25 cellular contexts compared by ENCODE assay signal in genomic region chr15:62991698-62992097, GRCh38.
"Had no signal": no experiment of that assay in that cellular context is flagged by ENCODE, and none has a peak within 500 bp of the region (broad histone marks: within the 10 kb centered on the region; RNA-seq: fewer than 3 reads in every experiment).

No MANE protein-coding gene starts in this region.

- H3K9me3 Mint-ChIP-seq: activated CD8-positive, alpha-beta T cell treated with anti-CD3 and anti-CD28 coated beads for 36 hours; activated naive CD4-positive, alpha-beta T cell treated with anti-CD3 and anti-CD28 coated beads for 36 hours; activated naive CD4-positive, alpha-beta T cell treated with anti-CD3 and anti-CD28 coated beads, Interleukin-2, amount 50 U/mL, for 24 hours; activated naive CD8-positive, alpha-beta T cell treated with anti-CD3 and anti-CD28 coated beads for 36 hours; activated naive CD8-positive, alpha-beta T cell treated with anti-CD3 and anti-CD28 coated beads, Interleukin-2, amount 50 U/mL, for 24 hours; activated T-cell treated with anti-CD3 and anti-CD28 coated beads, Interleukin-2, amount 50 U/mL, for 4 hours; activated T-helper 17 cell treated with anti-CD3 and anti-CD28 coated beads, Interleukin-2, amount 50 U/mL, for 72 hours had no signal

- FAIRE-seq: endothelial cell of umbilical vein had no signal

- H3K4me3 ChIP-seq: adrenal gland, body of pancreas had no signal

- DNase-seq: activated CD4-positive, alpha-beta T cell treated with anti-CD3 and anti-CD28 coated beads for 1 hour; activated CD4-positive, alpha-beta T cell treated with anti-CD3 and anti-CD28 coated beads for 48 hours; activated CD4-positive, alpha-beta T cell treated with anti-CD3 and anti-CD28 coated beads, Interleukin-2, amount 50 U/mL, for 1 hour; activated CD4-positive, alpha-beta T cell treated with anti-CD3 and anti-CD28 coated beads, Interleukin-2, amount 50 U/mL, for 48 hours; activated CD8-positive, alpha-beta memory T cell treated with anti-CD3 and anti-CD28 coated beads for 24 hours; activated CD8-positive, alpha-beta T cell treated with anti-CD3 and anti-CD28 coated beads for 36 hours; activated effector memory CD4-positive, alpha-beta T cell treated with Interleukin-2 at 50 U/mL for 16 hours; activated naive CD4-positive, alpha-beta T cell treated with anti-CD3 and anti-CD28 coated beads for 36 hours; activated naive CD8-positive, alpha-beta T cell treated with anti-CD3 and anti-CD28 coated beads for 36 hours; activated naive CD8-positive, alpha-beta T cell treated with anti-CD3 and anti-CD28 coated beads, Interleukin-2, amount 50 U/mL, for 24 hours; activated T-cell treated with anti-CD3 and anti-CD28 coated beads, Interleukin-2, amount 50 U/mL, for 4 hours; adrenal gland; amygdala; aorta; body of pancreas; caudate nucleus; cortex of kidney; dermis blood vessel endothelial cell; effector CD8-positive, alpha-beta T cell; head of caudate nucleus; T-helper 2 cell had no signal

- H3K9me3 ChIP-seq: adrenal gland, body of pancreas had no signal

- H3K27ac ChIP-seq: adrenal gland, body of pancreas had no signal

- H3K27me3 ChIP-seq: adrenal gland, body of pancreas had no signal

- H3K36me3 ChIP-seq: adrenal gland had no signal

- H3K27ac Mint-ChIP-seq: activated CD8-positive, alpha-beta T cell treated with anti-CD3 and anti-CD28 coated beads for 36 hours; activated naive CD4-positive, alpha-beta T cell treated with anti-CD3 and anti-CD28 coated beads for 36 hours; activated naive CD4-positive, alpha-beta T cell treated with anti-CD3 and anti-CD28 coated beads, Interleukin-2, amount 50 U/mL, for 24 hours; activated naive CD8-positive, alpha-beta T cell treated with anti-CD3 and anti-CD28 coated beads for 36 hours; activated naive CD8-positive, alpha-beta T cell treated with anti-CD3 and anti-CD28 coated beads, Interleukin-2, amount 50 U/mL, for 24 hours; activated T-helper 17 cell treated with anti-CD3 and anti-CD28 coated beads, Interleukin-2, amount 50 U/mL, for 72 hours had no signal

- H3K4me1 ChIP-seq: adrenal gland had no signal

- H3K36me3 Mint-ChIP-seq: activated naive CD4-positive, alpha-beta T cell treated with anti-CD3 and anti-CD28 coated beads, Interleukin-2, amount 50 U/mL, for 24 hours; activated naive CD8-positive, alpha-beta T cell treated with anti-CD3 and anti-CD28 coated beads for 36 hours had no signal

- H3K4me3 Mint-ChIP-seq: activated CD8-positive, alpha-beta T cell treated with anti-CD3 and anti-CD28 coated beads for 36 hours; activated naive CD4-positive, alpha-beta T cell treated with anti-CD3 and anti-CD28 coated beads for 36 hours; activated naive CD4-positive, alpha-beta T cell treated with anti-CD3 and anti-CD28 coated beads, Interleukin-2, amount 50 U/mL, for 24 hours; activated naive CD8-positive, alpha-beta T cell treated with anti-CD3 and anti-CD28 coated beads for 36 hours; activated naive CD8-positive, alpha-beta T cell treated with anti-CD3 and anti-CD28 coated beads, Interleukin-2, amount 50 U/mL, for 24 hours; activated T-cell treated with anti-CD3 and anti-CD28 coated beads, Interleukin-2, amount 50 U/mL, for 4 hours; activated T-helper 17 cell treated with anti-CD3 and anti-CD28 coated beads, Interleukin-2, amount 50 U/mL, for 72 hours had no signal

- H3K4me1 Mint-ChIP-seq: activated naive CD4-positive, alpha-beta T cell treated with anti-CD3 and anti-CD28 coated beads, Interleukin-2, amount 50 U/mL, for 24 hours; activated naive CD8-positive, alpha-beta T cell treated with anti-CD3 and anti-CD28 coated beads for 36 hours; activated naive CD8-positive, alpha-beta T cell treated with anti-CD3 and anti-CD28 coated beads, Interleukin-2, amount 50 U/mL, for 24 hours; activated T-helper 17 cell treated with anti-CD3 and anti-CD28 coated beads, Interleukin-2, amount 50 U/mL, for 72 hours had no signal

- ATAC-seq: activated CD8-positive, alpha-beta T cell treated with anti-CD3 and anti-CD28 coated beads for 36 hours; activated naive CD8-positive, alpha-beta T cell treated with anti-CD3 and anti-CD28 coated beads, Interleukin-2, amount 50 U/mL, for 24 hours; activated T-cell treated with anti-CD3 and anti-CD28 coated beads, Interleukin-2, amount 50 U/mL, for 4 hours; activated T-helper 17 cell treated with anti-CD3 and anti-CD28 coated beads, Interleukin-2, amount 50 U/mL, for 72 hours; body of pancreas; esophagus mucosa had no signal
